In genomic region chr1:41416552-41417334, GRCh38 we compare ENCODE assay signal across 8 cellular contexts. TPM values are rescaled to one million over a fixed set of nuclear protein-coding genes. Genes with fewer than 3 reads are reported as not detected.
DNase-seq lines count a peak whose midpoint lies in the region; ATAC-seq and TF ChIP-seq lines count a peak whose summit lies in the region.

No MANE protein-coding gene starts in this region.

- in situ Hi-C loops in G401 (cut with HindIII; ENCODE audit: low sequenced_read_pairs) = loop anchor here (5.0 kb wide), 1 partner anchor 89 kb away; no protein-coding TSS in a partner anchor

- 52 to 62% (median 55%) methylated on average over 15 to 18 of the region's 18 CpGs for WGBS in adrenal gland, 4 donors
- WGBS in sigmoid colon, 2 donors = 55 to 63% methylated on average over 18 of the region's 18 CpGs

- no peaks in the 10 kb centered on the region for H3K9me3 ChIP-seq in adrenal gland (replicated peaks in 1 of 3)
- H3K9me3 ChIP-seq in left ventricle myocardium inferior (replicated peaks) = no peaks in the 10 kb centered on the region
- H3K9me3 ChIP-seq in sigmoid colon = no peaks in the 10 kb centered on the region

- no peak for TF ChIP-seq EP300 in sigmoid colon (IDR thresholded peaks at IDR 0.05)

- DNase-seq in G401 (ENCODE audit: low spot score) = peak; percentile 67
- DNase-seq in MV-4-11 (lab: John Stamatoyannopoulos, UW) = peak; percentile 30
- peak; percentile 48 to 49 for DNase-seq in SW 1271 (lab: John Stamatoyannopoulos, UW)
- peak; percentile 67 to 85 (median 73) for DNase-seq in adrenal gland
- DNase-seq in left ventricle myocardium inferior = peak; percentile 61
- peak; percentile 79 for DNase-seq in sigmoid colon

- no peak for TF ChIP-seq POLR2A in adrenal gland (IDR thresholded peaks at IDR 0.05)
- TF ChIP-seq POLR2A in sigmoid colon (IDR thresholded peaks at IDR 0.05) = no peak

- H3K4me3 ChIP-seq in adrenal gland (no peak overlapping the region), left ventricle myocardium inferior (no peak overlapping the region), sigmoid colon (no peak overlapping the region)

- intact Hi-C loops in adrenal gland (cut with DNase I) = loop anchor here (2.0 to 5.0 kb wide), 4 partner anchors 94 to 149 kb away; no protein-coding TSS in a partner anchor
- intact Hi-C loops in left ventricle myocardium inferior (cut with micrococcal nuclease) = loop anchor here (5.0 kb wide), 2 partner anchors 94 to 149 kb away; no protein-coding TSS in a partner anchor
- intact Hi-C loops in sigmoid colon (cut with DNase I) = loop anchor here (1.0 to 5.0 kb wide), 3 partner anchors 54 to 148 kb away; partner anchors contain the start of gene FOXO6

- H3K4me1 ChIP-seq in adrenal gland (replicated peaks in 1 of 2) (peaks cover 0 to 6% of the 10 kb centered on the region in 2 donors), left ventricle myocardium inferior (peaks cover 22% of the 10 kb centered on the region), sigmoid colon (peaks cover 0 to 22% (median 10%) of the 10 kb centered on the region in 4 donors)

- H3K27ac ChIP-seq in adrenal gland (no peak overlapping the region), left ventricle myocardium inferior (replicated peaks) (no peak overlapping the region), sigmoid colon (no peak overlapping the region)

- peak; percentile 85 to 96 (median 92) for TF ChIP-seq CTCF in adrenal gland (IDR thresholded peaks at IDR 0.05)
- TF ChIP-seq CTCF in left ventricle myocardium inferior (IDR thresholded peaks at IDR 0.05; ENCODE audit: borderline replicate concordance) = peak; percentile 92
- TF ChIP-seq CTCF in sigmoid colon (IDR thresholded peaks at IDR 0.05) = peak; percentile 90 to 94 (median 92)

- H3K36me3 ChIP-seq in adrenal gland (replicated peaks in 1 of 2) (no peaks in the 10 kb centered on the region), left ventricle myocardium inferior (no peaks in the 10 kb centered on the region), sigmoid colon (no peaks in the 10 kb centered on the region)

- ATAC-seq in GM21390 (IDR thresholded peaks at IDR 0.05; ENCODE audit: unreplicated experiment) = no peak
- ATAC-seq in GM19397 (IDR thresholded peaks at IDR 0.05; ENCODE audit: unreplicated experiment) = no peak

- H3K27me3 ChIP-seq in adrenal gland (no peaks in the 10 kb centered on the region), left ventricle myocardium inferior (ENCODE audit: low read depth) (peaks cover 4% of the 10 kb centered on the region), sigmoid colon (no peaks in the 10 kb centered on the region)

RNA-seq across cellular contexts. Expression of gene FOXO6, which starts 55.5 kb away (rescaled TPM):
- 0.51 and 1.5 TPM in 2 replicates for total RNA-seq in G401 (2014; rRNA removed; shearing (Covaris generic))
- total RNA-seq in adrenal gland (1 to 10 TPM in 5 of 8 donors, under 1 TPM in 2, not detected in 1; 0.22 to 3.9 (median 1.2) TPM), left ventricle myocardium inferior (2.1 TPM), sigmoid colon (1 to 10 TPM in 2 of 4 donors, under 1 TPM in 2; 0.49 to 1.4 (median 0.94) TPM)
- polyA plus RNA-seq in adrenal gland (1 to 10 TPM in 2 of 3 donors, under 1 TPM in 1; 0.51 to 7.0 (median 2.8) TPM), sigmoid colon (under 1 TPM in 1 of 3 donors, not detected in 2; 0.20 TPM)
